Comparison of ENCODE assay signal across 9 cellular contexts in the genomic region with DNA sequence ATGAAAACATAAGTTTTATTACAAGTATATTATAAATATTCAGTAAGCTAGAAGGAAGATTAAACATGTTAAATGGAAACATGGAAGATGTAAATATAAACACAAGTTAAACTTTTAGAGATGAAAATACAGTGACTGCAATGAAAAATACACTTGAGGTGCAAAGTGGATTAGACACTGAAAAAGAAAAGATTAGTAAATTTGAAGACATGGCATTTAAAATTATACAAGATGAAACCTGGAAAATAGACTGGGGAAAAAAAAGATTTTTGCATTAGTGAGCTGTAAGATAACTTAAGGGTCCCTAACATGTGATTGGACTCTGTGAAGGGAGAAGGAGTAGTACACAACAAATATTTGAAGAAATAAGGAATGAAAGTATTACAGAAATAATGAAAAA.
"Had no signal": no experiment of that assay in that cellular context is flagged by ENCODE, and none has a peak within 500 bp of the region (broad histone marks: within the 10 kb centered on the region; RNA-seq: fewer than 3 reads in every experiment).

No MANE protein-coding gene starts in this region.

- H3K9ac ChIP-seq: GM23248 had no signal

- H3K4me3 ChIP-seq: GM23248, HAP-1 had no signal

- H3K27ac ChIP-seq: GM23248, HL-60 had no signal

- H3K9me3 ChIP-seq: HAP-1 had no signal

- DNase-seq: GM23248, GOT3, H7, HFFc6, KG1 had no signal

- H3K4me1 ChIP-seq: HAP-1 had no signal

- ATAC-seq: HCT116, HepG2 had no signal

- H2AFZ ChIP-seq: GM23248 had no signal

- FAIRE-seq: HepG2 had no signal
